ENCODE assay signal across 9 cellular contexts in the genomic region with DNA sequence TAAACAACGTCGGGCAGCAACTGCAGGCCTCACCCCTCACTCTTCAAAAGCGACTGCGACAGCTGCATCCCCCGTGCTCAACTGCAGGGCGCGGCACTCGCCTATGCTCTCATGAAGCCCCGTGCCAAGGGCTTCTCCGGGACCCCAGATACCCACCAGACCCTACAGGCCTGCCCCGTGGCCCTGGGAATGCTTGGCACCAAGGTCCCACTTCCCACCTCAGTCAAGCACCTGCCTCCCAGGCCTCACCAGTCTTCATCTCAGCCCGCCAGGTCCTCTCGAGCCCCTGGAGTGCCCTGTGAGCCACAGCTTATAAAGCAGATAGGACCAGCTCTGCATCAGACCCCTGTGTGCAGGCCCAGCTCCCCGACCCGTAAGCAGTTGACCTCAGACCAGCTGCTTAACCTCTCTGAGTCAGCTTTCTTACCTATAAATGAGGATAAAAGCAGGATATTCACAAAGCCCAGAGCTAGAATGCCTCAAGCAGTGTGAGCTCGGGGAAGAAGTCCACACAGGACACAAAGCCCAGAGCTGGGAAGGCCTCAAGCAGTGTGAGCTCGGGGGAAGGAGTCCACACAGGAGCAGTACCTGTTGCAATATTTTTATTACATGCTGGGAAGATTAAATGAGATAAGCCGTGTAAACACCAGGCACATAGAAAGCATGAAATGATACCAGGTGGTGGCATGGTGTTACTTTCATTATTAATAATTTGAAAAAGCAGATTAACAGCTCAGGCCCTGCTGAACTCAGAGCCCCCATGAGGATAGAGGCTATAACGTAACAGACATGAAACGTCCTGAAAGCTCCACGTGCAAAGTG.
A peak's percentile ranks its signal among the peaks of the same experiment; 100 is the strongest.
DNase-seq lines count a peak whose midpoint lies in the region; ATAC-seq and TF ChIP-seq lines count a peak whose summit lies in the region.
"Had no signal": no experiment of that assay in that cellular context is flagged by ENCODE, and none has a peak within 500 bp of the region (broad histone marks: within the 10 kb centered on the region; RNA-seq: fewer than 3 reads in every experiment).

No MANE protein-coding gene starts in this region.

- no peaks in the 10 kb centered on the region for H3K27me3 Mint-ChIP-seq in activated naive CD8-positive, alpha-beta T cell treated with anti-CD3 and anti-CD28 coated beads, Interleukin-2, amount 10 ng/mL, durations not matched to agents 7 days and 5 days

- DNase-seq in activated naive CD8-positive, alpha-beta T cell treated with anti-CD3 and anti-CD28 coated beads, Interleukin-2, amount 10 ng/mL, durations not matched to agents 7 days and 5 days, result peak; percentile 26
- DNase-seq in substantia nigra (lab: John Stamatoyannopoulos, UW) (no peak), lower lobe of right lung (no peak), COR-L47 (lab: John Stamatoyannopoulos, UW) (no peak)
- DNase-seq: PC-9 had no signal

- H3K27ac Mint-ChIP-seq in activated naive CD8-positive, alpha-beta T cell treated with anti-CD3 and anti-CD28 coated beads, Interleukin-2, amount 10 ng/mL, durations not matched to agents 7 days and 5 days, result peak overlapping the region; percentile 64

- H3K9ac ChIP-seq in rectal smooth muscle tissue (ENCODE audit: low read length), result no peak overlapping the region

- no peaks in the 10 kb centered on the region for H3K9me3 ChIP-seq in lower lobe of right lung

- ATAC-seq in GM18508 (IDR thresholded peaks at IDR 0.05; ENCODE audit: insufficient read depth, unreplicated experiment), result peak; percentile 76
- peak; percentile 53 for ATAC-seq in HG02798 (IDR thresholded peaks at IDR 0.05; ENCODE audit: poor library complexity, unreplicated experiment)
- peak; percentile 57 for ATAC-seq in activated naive CD8-positive, alpha-beta T cell treated with anti-CD3 and anti-CD28 coated beads, Interleukin-2, amount 10 ng/mL, durations not matched to agents 7 days and 5 days (ENCODE audit: low read depth)
- no peak for ATAC-seq in lower lobe of right lung
- no peak for ATAC-seq in GM21515 (IDR thresholded peaks at IDR 0.05; ENCODE audit: unreplicated experiment)

- H3K4me1 ChIP-seq in rectal smooth muscle tissue (ENCODE audit: control insufficient read depth, insufficient read depth, low read length) (peaks cover 55% of the 10 kb centered on the region), lower lobe of right lung (peaks cover 12% of the 10 kb centered on the region)

- POLR2A ChIA-PET in activated naive CD8-positive, alpha-beta T cell treated with anti-CD3 and anti-CD28 coated beads, Interleukin-2, amount 10 ng/mL, durations not matched to agents 7 days and 5 days (lab: Charles Lee), result interaction anchor here (0.6 to 1.6 kb wide), 4 partner anchors 17 to 97 kb away, joined by 3 to 5 read pairs (median 4); partner anchors contain the start of gene HDAC4

- no peaks in the 10 kb centered on the region for H3K9me3 Mint-ChIP-seq in activated naive CD8-positive, alpha-beta T cell treated with anti-CD3 and anti-CD28 coated beads, Interleukin-2, amount 10 ng/mL, durations not matched to agents 7 days and 5 days

- no peaks in the 10 kb centered on the region for H3K27me3 ChIP-seq in rectal smooth muscle tissue (ENCODE audit: control insufficient read depth, insufficient read depth, low read length)
- no peaks in the 10 kb centered on the region for H3K27me3 ChIP-seq in lower lobe of right lung (ENCODE audit: low read depth)

- H3K36me3 ChIP-seq in rectal smooth muscle tissue (ENCODE audit: control insufficient read depth, insufficient read depth, low read length), result no peaks in the 10 kb centered on the region
- no peaks in the 10 kb centered on the region for H3K36me3 ChIP-seq in lower lobe of right lung

- H3K36me3 Mint-ChIP-seq in activated naive CD8-positive, alpha-beta T cell treated with anti-CD3 and anti-CD28 coated beads, Interleukin-2, amount 10 ng/mL, durations not matched to agents 7 days and 5 days, result no peaks in the 10 kb centered on the region

- H3K4me1 Mint-ChIP-seq in activated naive CD8-positive, alpha-beta T cell treated with anti-CD3 and anti-CD28 coated beads, Interleukin-2, amount 10 ng/mL, durations not matched to agents 7 days and 5 days, result peaks cover 28% of the 10 kb centered on the region

- H3K27ac ChIP-seq in rectal smooth muscle tissue (ENCODE audit: low read depth, low read length) (peak overlapping the region; percentile 54), substantia nigra (ENCODE audit: low read depth, low read length, poor library complexity, severe bottlenecking) (no peak overlapping the region), lower lobe of right lung (no peak overlapping the region)
- H3K27ac ChIP-seq: PC-9 had no signal

- no peak overlapping the region for H3K4me3 Mint-ChIP-seq in activated naive CD8-positive, alpha-beta T cell treated with anti-CD3 and anti-CD28 coated beads, Interleukin-2, amount 10 ng/mL, durations not matched to agents 7 days and 5 days

- intact Hi-C loops in lower lobe of right lung (cut with DNase I), result no loop called here

- H3K4me3 ChIP-seq in rectal smooth muscle tissue (ENCODE audit: low read length) (peak overlapping the region; percentile 0), lower lobe of right lung (no peak overlapping the region)
- H3K4me3 ChIP-seq: PC-9 had no signal

- TF ChIP-seq CTCF in lower lobe of right lung (IDR thresholded peaks at IDR 0.05), result no peak

Comparison
In these comparisons a context has a peak if more than half of its experiments do, and no peak if none do; other contexts are left out.
1. ATAC-seq: peak in GM18508 (single experiment), HG02798 (single experiment) and activated naive CD8-positive, alpha-beta T cell treated with anti-CD3 and anti-CD28 coated beads, Interleukin-2, amount 10 ng/mL, durations not matched to agents 7 days and 5 days (single experiment); none in lower lobe of right lung (0 of 2) and GM21515 (single experiment).